Comparison of ENCODE assay signal across 11 cellular contexts in genomic region chr21:41142051-41142795, GRCh38. TPM values are rescaled to one million over a fixed set of nuclear protein-coding genes. Genes with fewer than 3 reads are reported as not detected.
DNase-seq lines count a peak whose midpoint lies in the region; ATAC-seq, FAIRE-seq and TF ChIP-seq lines count a peak whose summit lies in the region.
"Had no signal": no experiment of that assay in that cellular context is flagged by ENCODE, and none has a peak within 500 bp of the region (broad histone marks: within the 10 kb centered on the region; RNA-seq: fewer than 3 reads in every experiment).

No MANE protein-coding gene starts in this region.

- H3K27ac Mint-ChIP-seq in WTC11 = no peak overlapping the region
- H3K27ac Mint-ChIP-seq: activated naive CD8-positive, alpha-beta T cell had no signal

- H4K20me1 ChIP-seq in keratinocyte (ENCODE audit: control insufficient read depth, extremely low read depth, insufficient read depth, low read length) = no peaks in the 10 kb centered on the region

- CTCF ChIA-PET in WTC11 (lab: Charles Lee) = interaction anchor here (1.0 kb wide), 1 partner anchor 9 kb away, joined by 3 read pairs; no protein-coding TSS in a partner anchor

- FAIRE-seq in keratinocyte (lab: Jason Lieb, UNC) = peak; percentile 98
- no peak for FAIRE-seq in D721Med (lab: Jason Lieb, UNC)
- FAIRE-seq: A204.1 had no signal

- intact Hi-C loops in tibial artery (cut with DNase I; ENCODE audit: low total_unique reads) = no loop called here

- H3K79me2 ChIP-seq in keratinocyte (ENCODE audit: control insufficient read depth, insufficient read depth, low read length) = no peaks in the 10 kb centered on the region

- H3K36me3 Mint-ChIP-seq in WTC11 = no peaks in the 10 kb centered on the region
- H3K36me3 Mint-ChIP-seq: activated naive CD8-positive, alpha-beta T cell had no signal

- DNase-seq in DMS153 (lab: John Stamatoyannopoulos, UW) (peak; percentile 45), DMS153 treated with DMSO at 0.1 percent for 48 hours (lab: John Stamatoyannopoulos, UW; ENCODE audit: unreplicated experiment) (no peak), WTC11 (ENCODE audit: low spot score) (no peak), keratinocyte (ENCODE audit: low read depth, low spot score) (peak; percentile 77), tibial artery (peak in 1 of 2 donors; percentile 72), D721Med (ENCODE audit: insufficient read length, low spot score) (no peak)

- H3K4me3 ChIP-seq in keratinocyte (ENCODE audit: control insufficient read depth in 2 of 3, extremely low read depth in 1 of 3, insufficient read depth in 2 of 3, low read depth in 1 of 3, low read length in 3 of 3) (no peak overlapping the region), tibial artery (no peak overlapping the region)
- H3K4me3 ChIP-seq: SJSA1 had no signal

- no peak overlapping the region for H3K9ac ChIP-seq in keratinocyte (ENCODE audit: control insufficient read depth, extremely low read depth, insufficient read depth, low read length)

- TF ChIP-seq CTCF in WTC11 (IDR thresholded peaks at IDR 0.05) (no peak), keratinocyte (optimal IDR thresholded peaks at IDR 0.05 in 1 of 3, IDR thresholded peaks at IDR 0.05 in 1 of 3, conservative IDR thresholded peaks at IDR 0.05 in 1 of 3; ENCODE audit: extremely low read depth in 1 of 3, insufficient read depth in 2 of 3, low read length in 3 of 3) (peak; percentile 33 to 75 (median 46)), tibial artery (IDR thresholded peaks at IDR 0.05) (no peak), D721Med (IDR thresholded peaks at IDR 0.05; ENCODE audit: insufficient read depth, missing control alignments) (no peak)

- peaks cover 8% of the 10 kb centered on the region for H3K27me3 Mint-ChIP-seq in WTC11 (ENCODE audit: low read depth)

- no peak overlapping the region for H3K4me3 Mint-ChIP-seq in WTC11
- H3K4me3 Mint-ChIP-seq: activated naive CD8-positive, alpha-beta T cell had no signal

- H3K36me3 ChIP-seq in keratinocyte (ENCODE audit: control insufficient read depth in 2 of 2, extremely low read depth in 1 of 2, insufficient read depth in 2 of 2, low read length in 2 of 2) = no peaks in the 10 kb centered on the region
- H3K36me3 ChIP-seq in tibial artery = no peaks in the 10 kb centered on the region
- H3K36me3 ChIP-seq: SJSA1 had no signal

- peak overlapping the region; percentile 60 for H3K4me2 ChIP-seq in keratinocyte (ENCODE audit: control insufficient read depth, extremely low read depth, insufficient read depth, low read depth, low read length)

- H3K9me1 ChIP-seq in keratinocyte (ENCODE audit: control insufficient read depth, extremely low read depth, insufficient read depth, low read length) = no peaks in the 10 kb centered on the region

- H3K9me3 ChIP-seq in keratinocyte (ENCODE audit: control insufficient read depth, low read depth, low read length) (no peaks in the 10 kb centered on the region), tibial artery (no peaks in the 10 kb centered on the region)
- H3K9me3 ChIP-seq: SJSA1 had no signal

- POLR2A ChIA-PET in WTC11 (lab: Charles Lee) = no interaction called here

- ATAC-seq in WTC11 = peak; percentile 76
- no peak for ATAC-seq in HG03521 (IDR thresholded peaks at IDR 0.05; ENCODE audit: unreplicated experiment)
- no peak for ATAC-seq in GM19351 (IDR thresholded peaks at IDR 0.05; ENCODE audit: unreplicated experiment)

- H2AFZ ChIP-seq in keratinocyte (ENCODE audit: control insufficient read depth, low read length) = peak overlapping the region; percentile 1

- dilution Hi-C loops in keratinocyte (cut with MboI; ENCODE audit: extremely low pct_ligation_motif_present, low sequenced_read_pairs) = no loop called here

- H3K9me3 Mint-ChIP-seq in WTC11 = peaks cover 6% of the 10 kb centered on the region; the same call in 1 of the 2 replicates

- H3K4me1 Mint-ChIP-seq in WTC11 = peaks cover 5% of the 10 kb centered on the region

- H3K27me3 ChIP-seq in keratinocyte (ENCODE audit: control insufficient read depth, extremely low read depth, insufficient read depth, low read length) (no peaks in the 10 kb centered on the region), tibial artery (peaks cover 0 to 5% of the 10 kb centered on the region in 2 donors)
- H3K27me3 ChIP-seq: SJSA1 had no signal

- H3K27ac ChIP-seq in keratinocyte (ENCODE audit: control insufficient read depth, insufficient read depth, low read length) (peak overlapping the region; percentile 39), tibial artery (peak overlapping the region; percentile 11 to 41)
- H3K27ac ChIP-seq: SJSA1 had no signal

- H3K4me1 ChIP-seq in keratinocyte (ENCODE audit: control insufficient read depth, extremely low read depth, insufficient read depth, low read length) = peaks cover 22% of the 10 kb centered on the region
- H3K4me1 ChIP-seq in tibial artery = peaks cover 0 to 22% (median 17%) of the 10 kb centered on the region in 4 donors
- H3K4me1 ChIP-seq: SJSA1 had no signal

TF ChIP-seq in WTC11, 78 proteins besides CTCF, POLR2A, EP300 and RAD21:
- TF ChIP-seq RORB (CRISPR knock-in tag; IDR thresholded peaks at IDR 0.05) = no peak

RNA-seq across cellular contexts. Expression of gene BACE2, which starts 25.7 kb away (rescaled TPM):
- total RNA-seq in WTC11 (2021) = 9.8 to 11.8 TPM (median 11.1 TPM) in 3 replicates
- 89.7 to 162 TPM (median 130 TPM) in 3 replicates for polyA plus RNA-seq in keratinocyte
- 31.9 TPM for polyA plus RNA-seq in keratinocyte (2011; ENCODE audit: low read depth)
- polyA plus RNA-seq in keratinocyte (2011; cell fraction: cytosol; rRNA removed) = 122 and 149 TPM in 2 replicates
- 153 and 161 TPM in 2 replicates for polyA plus RNA-seq in keratinocyte (2011; cell fraction: nucleus; rRNA removed)
- polyA plus RNA-seq in keratinocyte (2012; ENCODE audit: low replicate concordance) = 57.6 and 100.0 TPM in 2 replicates
- polyA minus RNA-seq in keratinocyte = 101 to 131 TPM (median 126 TPM) in 3 replicates
- 99.8 TPM for polyA minus RNA-seq in keratinocyte (2011; cell fraction: cytosol; rRNA and poly(A)+ RNA removed)
- polyA minus RNA-seq in keratinocyte (2011; cell fraction: nucleus; rRNA and poly(A)+ RNA removed) = 82.9 and 141 TPM in 2 replicates

Comparison
In these comparisons a context has a peak if more than half of its experiments do, and no peak if none do; other contexts are left out.
1. DNase-seq: peak in DMS153 (single experiment) and keratinocyte (single experiment); none in DMS153 treated with DMSO at 0.1 percent for 48 hours (single experiment), WTC11 (single experiment) and D721Med (single experiment).
2. CTCF ChIP-seq: peak in keratinocyte (3 of 3); none in WTC11 (single experiment), tibial artery (0 of 2) and D721Med (single experiment).